In genomic region chr17:41777157-41777578, GRCh38 we compare ENCODE assay signal across 8 cellular contexts. TPM values are rescaled to one million over a fixed set of nuclear protein-coding genes. Genes with fewer than 3 reads are reported as not detected.
A peak's percentile ranks its signal among the peaks of the same experiment; 100 is the strongest.
DNase-seq lines count a peak whose midpoint lies in the region; ATAC-seq, FAIRE-seq and TF ChIP-seq lines count a peak whose summit lies in the region.

No MANE protein-coding gene starts in this region.

- H3K4me3 ChIP-seq in HEK293 (ENCODE audit: low read depth, low read length) (no peak overlapping the region), keratinocyte (ENCODE audit: control insufficient read depth in 2 of 3, extremely low read depth in 1 of 3, insufficient read depth in 2 of 3, low read depth in 1 of 3, low read length in 3 of 3) (no peak overlapping the region), smooth muscle cell (no peak overlapping the region)

- peaks cover 28% of the 10 kb centered on the region for H3K4me1 Mint-ChIP-seq in MCF 10A (ENCODE audit: insufficient read depth, unreplicated experiment)

- H3K4me2 ChIP-seq in keratinocyte (ENCODE audit: control insufficient read depth, extremely low read depth, insufficient read depth, low read depth, low read length) (no peak overlapping the region), smooth muscle cell (peak overlapping the region; percentile 15)

- H3K27ac Mint-ChIP-seq in MCF 10A (ENCODE audit: low read depth, unreplicated experiment), result peak overlapping the region; percentile 71

- DNase-seq in MCF 10A (ENCODE audit: unreplicated experiment), result no peak
- no peak for DNase-seq in keratinocyte (ENCODE audit: low read depth, low spot score)
- DNase-seq in smooth muscle cell (lab: John Stamatoyannopoulos, UW; ENCODE audit: unreplicated experiment), result no peak
- no peak for DNase-seq in SKM-1 treated with dmso at 0.1 percent for 144 hours (lab: John Stamatoyannopoulos, UW; ENCODE audit: unreplicated experiment)
- DNase-seq in NOMO-1 treated with DMSO at 0.1 percent for 48 hours (lab: John Stamatoyannopoulos, UW; ENCODE audit: unreplicated experiment), result no peak

- peak overlapping the region; percentile 51 for H3K9ac ChIP-seq in keratinocyte (ENCODE audit: control insufficient read depth, extremely low read depth, insufficient read depth, low read length)
- no peak overlapping the region for H3K9ac ChIP-seq in smooth muscle cell (ENCODE audit: low read depth)

- H3K36me3 Mint-ChIP-seq in MCF 10A (ENCODE audit: insufficient read depth, unreplicated experiment), result peaks cover 68% of the 10 kb centered on the region

- H3F3A ChIP-seq in smooth muscle cell (ENCODE audit: low read depth), result peaks cover 18% of the 10 kb centered on the region

- H3K27me3 Mint-ChIP-seq in MCF 10A (ENCODE audit: insufficient read depth, unreplicated experiment), result no peaks in the 10 kb centered on the region

- 62% methylated on average over 4 of the region's 4 CpGs for WGBS in smooth muscle cell (ENCODE audit: low lambda C conversion rate)

- no peaks in the 10 kb centered on the region for H3K9me3 ChIP-seq in HEK293 (ENCODE audit: control insufficient read depth, insufficient read depth, low read depth, low read length)
- no peaks in the 10 kb centered on the region for H3K9me3 ChIP-seq in keratinocyte (ENCODE audit: control insufficient read depth, low read depth, low read length)
- H3K9me3 ChIP-seq in smooth muscle cell (replicated peaks; ENCODE audit: low read depth), result no peaks in the 10 kb centered on the region

- POLR2A ChIA-PET in HEK293 (lab: Yijun Ruan, JAX) (interaction anchor here (0.6 to 3.0 kb wide), 13 partner anchors 9 to 267 kb away, joined by 3 to 66 read pairs (median 4); partner anchors contain the start of genes FKBP10, JUP and ODAD4), MCF 10A (lab: Yijun Ruan, JAX) (interaction anchor here (0.7 to 18.0 kb wide), 7 partner anchors 8 to 478 kb away, joined by 3 to 599 read pairs (median 4); partner anchors contain the start of genes FKBP10, JUP and P3H4)

- intact Hi-C loops in MCF 10A (cut with micrococcal nuclease), result no loop called here

- CTCF ChIA-PET in HEK293 (lab: Yijun Ruan, JAX), result interaction anchor here (0.7 to 6.4 kb wide), 13 partner anchors 9 to 87 kb away, joined by 3 to 48 read pairs (median 4); partner anchors contain the start of gene JUP
- CTCF ChIA-PET in MCF 10A (lab: Yijun Ruan, JAX), result interaction anchor here (0.9 to 1.6 kb wide), 3 partner anchors 10 to 40 kb away, joined by 3 to 12 read pairs (median 4); partner anchors contain the start of gene JUP

- H2AFZ ChIP-seq in keratinocyte (ENCODE audit: control insufficient read depth, low read length) (no peak overlapping the region), smooth muscle cell (ENCODE audit: low read depth) (no peak overlapping the region)

- H3K27me3 ChIP-seq in keratinocyte (ENCODE audit: control insufficient read depth, extremely low read depth, insufficient read depth, low read length) (no peaks in the 10 kb centered on the region), smooth muscle cell (ENCODE audit: low read depth) (no peaks in the 10 kb centered on the region)

- dilution Hi-C loops in keratinocyte (cut with MboI; ENCODE audit: extremely low pct_ligation_motif_present, low sequenced_read_pairs), result no loop called here

- peak; percentile 26 for FAIRE-seq in keratinocyte (lab: Jason Lieb, UNC)

- no peak overlapping the region for H3K4me3 Mint-ChIP-seq in MCF 10A (ENCODE audit: unreplicated experiment)

- ATAC-seq in GM21381 (IDR thresholded peaks at IDR 0.05; ENCODE audit: unreplicated experiment) (no peak), GM19455 (IDR thresholded peaks at IDR 0.05; ENCODE audit: unreplicated experiment) (no peak)

- peak overlapping the region; percentile 78 for H3K27ac ChIP-seq in HEK293 (ENCODE audit: extremely low read depth, low read depth, low read length)
- peak overlapping the region; percentile 36 for H3K27ac ChIP-seq in keratinocyte (ENCODE audit: control insufficient read depth, insufficient read depth, low read length)
- H3K27ac ChIP-seq in smooth muscle cell (ENCODE audit: low read depth), result peak overlapping the region; percentile 90

- H3K4me1 ChIP-seq in HEK293 (ENCODE audit: control insufficient read depth, insufficient read depth, low read length), result peaks cover 14% of the 10 kb centered on the region
- H3K4me1 ChIP-seq in keratinocyte (ENCODE audit: control insufficient read depth, extremely low read depth, insufficient read depth, low read length), result peaks cover 75% of the 10 kb centered on the region
- H3K4me1 ChIP-seq in smooth muscle cell (ENCODE audit: low read depth), result peaks cover 36% of the 10 kb centered on the region

- no peaks in the 10 kb centered on the region for H3K9me3 Mint-ChIP-seq in MCF 10A (ENCODE audit: unreplicated experiment)

- BruUV-seq in MCF 10A (replicated peaks; lab: Mats Ljungman, UMichigan), result no TSS peak

- H4K20me1 ChIP-seq in keratinocyte (ENCODE audit: control insufficient read depth, extremely low read depth, insufficient read depth, low read length) (peaks cover 31% of the 10 kb centered on the region), smooth muscle cell (ENCODE audit: low read depth) (peaks cover 75% of the 10 kb centered on the region)

- H3K79me2 ChIP-seq in keratinocyte (ENCODE audit: control insufficient read depth, insufficient read depth, low read length) (peaks cover 85% of the 10 kb centered on the region), smooth muscle cell (ENCODE audit: low read depth) (peaks cover 64% of the 10 kb centered on the region)

- TF ChIP-seq CTCF in HEK293 (tag by site-specific recombination; IDR thresholded peaks at IDR 0.05), result no peak
- no peak for TF ChIP-seq CTCF in MCF 10A (IDR thresholded peaks at IDR 0.05; ENCODE audit: unreplicated experiment)
- peak in 1 of 3 experiments; percentile 6 for TF ChIP-seq CTCF in keratinocyte (optimal IDR thresholded peaks at IDR 0.05 in 1 of 3, IDR thresholded peaks at IDR 0.05 in 1 of 3, conservative IDR thresholded peaks at IDR 0.05 in 1 of 3; ENCODE audit: extremely low read depth in 1 of 3, insufficient read depth in 2 of 3, low read length in 3 of 3)
- TF ChIP-seq CTCF in smooth muscle cell (IDR thresholded peaks at IDR 0.05; ENCODE audit: borderline replicate concordance, insufficient read depth, poor library complexity, severe bottlenecking), result no peak

- H3K36me3 ChIP-seq in HEK293 (ENCODE audit: control insufficient read depth in 2 of 2, insufficient read depth in 1 of 2, low read length in 2 of 2) (peaks cover 0 to 40% of the 10 kb centered on the region in 2 experiments; a peak in 2 of 3 replicates), keratinocyte (ENCODE audit: control insufficient read depth in 2 of 2, extremely low read depth in 1 of 2, insufficient read depth in 2 of 2, low read length in 2 of 2) (peaks cover 23 to 36% of the 10 kb centered on the region in 2 experiments), smooth muscle cell (ENCODE audit: low read depth) (no peaks in the 10 kb centered on the region)

- H3K9me1 ChIP-seq in keratinocyte (ENCODE audit: control insufficient read depth, extremely low read depth, insufficient read depth, low read length), result peaks cover 3% of the 10 kb centered on the region

RNA-seq across cellular contexts. Expression of gene JUP, which starts 9.3 kb away (rescaled TPM):
- total RNA-seq in MCF 10A (2022) (112 and 131 TPM in 2 replicates), smooth muscle cell (167 and 238 TPM in 2 replicates)
- polyA plus RNA-seq in keratinocyte (152 to 261 TPM (median 192 TPM) in 3 replicates), smooth muscle cell (124 and 277 TPM in 2 replicates)
- 318 TPM for polyA plus RNA-seq in keratinocyte (2011; ENCODE audit: low read depth)
- 272 and 540 TPM in 2 replicates for polyA plus RNA-seq in keratinocyte (2011; cell fraction: cytosol; rRNA removed)
- polyA plus RNA-seq in keratinocyte (2011; cell fraction: nucleus; rRNA removed), result 428 and 649 TPM in 2 replicates
- 597 and 1,055 TPM in 2 replicates for polyA plus RNA-seq in keratinocyte (2012; ENCODE audit: low replicate concordance)
- 297 to 1,322 TPM (median 395 TPM) in 3 replicates for polyA minus RNA-seq in keratinocyte
- 688 TPM for polyA minus RNA-seq in keratinocyte (2011; cell fraction: cytosol; rRNA and poly(A)+ RNA removed)
- 540 and 556 TPM in 2 replicates for polyA minus RNA-seq in keratinocyte (2011; cell fraction: nucleus; rRNA and poly(A)+ RNA removed)

RNA-seq across cellular contexts. Expression of gene P3H4, which starts 34.6 kb away (rescaled TPM):
- total RNA-seq in MCF 10A (2022), result 36.4 and 41.5 TPM in 2 replicates
- polyA plus RNA-seq in keratinocyte, result 4.2 to 8.4 TPM (median 5.9 TPM) in 3 replicates
- polyA plus RNA-seq in keratinocyte (2011; ENCODE audit: low read depth), result 6.9 TPM
- 2.3 and 4.9 TPM in 2 replicates for polyA plus RNA-seq in keratinocyte (2011; cell fraction: cytosol; rRNA removed)
- polyA plus RNA-seq in keratinocyte (2011; cell fraction: nucleus; rRNA removed), result 9.6 and 11.8 TPM in 2 replicates
- 5.0 and 6.3 TPM in 2 replicates for polyA plus RNA-seq in keratinocyte (2012; ENCODE audit: low replicate concordance)
- polyA minus RNA-seq in keratinocyte, result 2.3 to 8.0 TPM (median 4.4 TPM) in 3 replicates
- polyA minus RNA-seq in keratinocyte (2011; cell fraction: cytosol; rRNA and poly(A)+ RNA removed), result 18.4 TPM
- polyA minus RNA-seq in keratinocyte (2011; cell fraction: nucleus; rRNA and poly(A)+ RNA removed), result 9.0 and 12.2 TPM in 2 replicates
- total RNA-seq in smooth muscle cell, result 77.4 and 98.6 TPM in 2 replicates
- polyA plus RNA-seq in smooth muscle cell, result 149 and 186 TPM in 2 replicates

RNA-seq across cellular contexts. Expression of gene FKBP10, which starts 35.6 kb away (rescaled TPM):
- total RNA-seq in MCF 10A (2022) (142 and 159 TPM in 2 replicates), smooth muscle cell (603 and 724 TPM in 2 replicates)
- polyA plus RNA-seq in keratinocyte (0.37 to 0.73 TPM (median 0.38 TPM) in 3 replicates), smooth muscle cell (253 and 289 TPM in 2 replicates)
- polyA plus RNA-seq in keratinocyte (2011; ENCODE audit: low read depth), result 1.3 TPM
- polyA plus RNA-seq in keratinocyte (2011; cell fraction: cytosol; rRNA removed), result 0.29 and 0.32 TPM in 2 replicates
- polyA plus RNA-seq in keratinocyte (2011; cell fraction: nucleus; rRNA removed), result 1.6 and 2.1 TPM in 2 replicates
- polyA plus RNA-seq in keratinocyte (2012; ENCODE audit: low replicate concordance), result 0.14 and 0.62 TPM in 2 replicates
- polyA minus RNA-seq in keratinocyte, result 0.13 to 4.1 TPM (median 2.9 TPM) in 3 replicates
- polyA minus RNA-seq in keratinocyte (2011; cell fraction: cytosol; rRNA and poly(A)+ RNA removed), result 0.96 TPM
- polyA minus RNA-seq in keratinocyte (2011; cell fraction: nucleus; rRNA and poly(A)+ RNA removed), result 1.2 and 1.8 TPM in 2 replicates

RNA-seq across cellular contexts. Expression of gene HAP1, which starts 42.7 kb away (rescaled TPM):
- total RNA-seq in MCF 10A (2022) (0.37 and 0.49 TPM in 2 replicates), smooth muscle cell (0.04 and 0.36 TPM in 2 replicates)
- polyA plus RNA-seq in keratinocyte (0.95 to 2.3 TPM (median 1.6 TPM) in 3 replicates), smooth muscle cell (0.54 and 0.73 TPM in 2 replicates)
- 5.9 TPM for polyA plus RNA-seq in keratinocyte (2011; ENCODE audit: low read depth)
- polyA plus RNA-seq in keratinocyte (2011; cell fraction: cytosol; rRNA removed), result 0.95 and 1.3 TPM in 2 replicates
- polyA plus RNA-seq in keratinocyte (2011; cell fraction: nucleus; rRNA removed), result 11.3 and 11.7 TPM in 2 replicates
- polyA plus RNA-seq in keratinocyte (2012; ENCODE audit: low replicate concordance), result 1.2 and 8.8 TPM in 2 replicates
- 0.66 to 1.2 TPM (median 0.80 TPM) in 3 replicates for polyA minus RNA-seq in keratinocyte
- polyA minus RNA-seq in keratinocyte (2011; cell fraction: cytosol; rRNA and poly(A)+ RNA removed), result not detected
- polyA minus RNA-seq in keratinocyte (2011; cell fraction: nucleus; rRNA and poly(A)+ RNA removed), result 1.3 and 1.8 TPM in 2 replicates

RNA-seq across cellular contexts. Expression of gene NT5C3B, which starts 58.9 kb away (rescaled TPM):
- total RNA-seq in MCF 10A (2022), result 59.8 and 65.1 TPM in 2 replicates
- 83.4 to 109 TPM (median 92.7 TPM) in 3 replicates for polyA plus RNA-seq in keratinocyte
- polyA plus RNA-seq in keratinocyte (2011; ENCODE audit: low read depth), result 23.5 TPM
- 88.8 and 118 TPM in 2 replicates for polyA plus RNA-seq in keratinocyte (2011; cell fraction: cytosol; rRNA removed)
- 51.1 and 67.8 TPM in 2 replicates for polyA plus RNA-seq in keratinocyte (2011; cell fraction: nucleus; rRNA removed)
- polyA plus RNA-seq in keratinocyte (2012; ENCODE audit: low replicate concordance), result 38.5 and 66.6 TPM in 2 replicates
- polyA minus RNA-seq in keratinocyte, result 40.2 to 86.1 TPM (median 53.5 TPM) in 3 replicates
- polyA minus RNA-seq in keratinocyte (2011; cell fraction: cytosol; rRNA and poly(A)+ RNA removed), result 57.6 TPM
- 10.2 and 19.1 TPM in 2 replicates for polyA minus RNA-seq in keratinocyte (2011; cell fraction: nucleus; rRNA and poly(A)+ RNA removed)
- total RNA-seq in smooth muscle cell, result 38.4 and 46.8 TPM in 2 replicates
- 72.2 and 76.3 TPM in 2 replicates for polyA plus RNA-seq in smooth muscle cell

Comparison
In these comparisons a context has a peak if more than half of its experiments do, and no peak if none do; other contexts are left out.
1. H3K27ac ChIP-seq: peak in every context shown above with its lines; median percentile 90 in smooth muscle cell; 78 in HEK293; 36 in keratinocyte.